Comparison of ENCODE assay signal across 13 cellular contexts in genomic region chr7:112009081-112009480, GRCh38.
DNase-seq lines count a peak whose midpoint lies in the region; ATAC-seq and TF ChIP-seq lines count a peak whose summit lies in the region.
"Had no signal": no experiment of that assay in that cellular context is flagged by ENCODE, and none has a peak within 500 bp of the region (broad histone marks: within the 10 kb centered on the region; RNA-seq: fewer than 3 reads in every experiment).

No MANE protein-coding gene starts in this region.

- TF ChIP-seq CTCF in PC-3 (conservative IDR thresholded peaks at IDR 0.05; ENCODE audit: low read depth, low read length) = no peak

- H3K9me3 ChIP-seq in PC-3 (ENCODE audit: low read length) = no peaks in the 10 kb centered on the region
- H3K9me3 ChIP-seq: body of pancreas, heart right ventricle, neutrophil had no signal

- no peaks in the 10 kb centered on the region for H3K36me3 ChIP-seq in PC-3 (ENCODE audit: low read depth, low read length)
- H3K36me3 ChIP-seq: heart right ventricle, neutrophil had no signal

- peaks cover 32% of the 10 kb centered on the region; the same call in 1 of the 2 replicates for H3K79me2 ChIP-seq in PC-3 (ENCODE audit: low read length)

- no peaks in the 10 kb centered on the region for H4K20me1 ChIP-seq in PC-3 (ENCODE audit: low read length)

- no TSS peak for BruUV-seq in PC-3 (replicated peaks; lab: Mats Ljungman, UMichigan)

- no peaks in the 10 kb centered on the region for H3K27me3 ChIP-seq in PC-3 (ENCODE audit: low read length)
- H3K27me3 ChIP-seq: body of pancreas, heart right ventricle, neutrophil had no signal

- H3K4me3 ChIP-seq in PC-3 (ENCODE audit: low read length) = no peak overlapping the region
- H3K4me3 ChIP-seq: body of pancreas, heart right ventricle had no signal

- peak overlapping the region; percentile 65 for H3K27ac ChIP-seq in PC-3 (ENCODE audit: low read length)
- H3K27ac ChIP-seq: body of pancreas, neutrophil had no signal

- no peak overlapping the region for H3K9ac ChIP-seq in PC-3 (ENCODE audit: low read length)

- no peaks in the 10 kb centered on the region for H3K9me2 ChIP-seq in PC-3 (replicated peaks; ENCODE audit: low read length)

- CTCF ChIA-PET in PC-3 (lab: Charles Lee) = interaction anchor here (0.6 kb wide), 2 partner anchors 25 to 144 kb away, joined by 3 to 4 read pairs; no protein-coding TSS in a partner anchor

- intact Hi-C loops in PC-3 (cut with micrococcal nuclease) = loop anchor here (2.0 kb wide), 1 partner anchor 198 kb away; the partner anchor contains the start of genes DOCK4 and ZNF277

- H2AFZ ChIP-seq in PC-3 (ENCODE audit: low read length) = no peak overlapping the region

- no peaks in the 10 kb centered on the region for H3F3A ChIP-seq in PC-3 (ENCODE audit: low read length, unreplicated experiment)

- POLR2A ChIA-PET in PC-3 (lab: Charles Lee; ENCODE audit: unreplicated experiment) = interaction anchor here (0.6 kb wide), 2 partner anchors 70 to 88 kb away, joined by 3 to 4 read pairs; no protein-coding TSS in a partner anchor

- DNase-seq in EL (peak; percentile 44), HCEC 1CT (peak; percentile 79), PC-3 (peak; percentile 77), fibroblast of the conjunctiva (ENCODE audit: low read depth) (peak; percentile 13), amygdala (lab: John Stamatoyannopoulos, UW) (no peak), NCI-H1092 treated with DMSO at 0.1 percent for 48 hours (lab: John Stamatoyannopoulos, UW) (no peak), GM19238 (ENCODE audit: insufficient read length, low spot score) (no peak), OCI-M1 (lab: John Stamatoyannopoulos, UW) (no peak)
- DNase-seq: activated B cell treated with CpG ODN at 0.5 μM for 24 hours, body of pancreas, Calu3, heart right ventricle had no signal

- peak; percentile 82 for ATAC-seq in PC-3
- ATAC-seq: body of pancreas had no signal

- H3K4me1 ChIP-seq in PC-3 (ENCODE audit: insufficient read depth, low read length) = peaks cover 32% of the 10 kb centered on the region
- H3K4me1 ChIP-seq: body of pancreas had no signal

- no peak overlapping the region for H3K4me2 ChIP-seq in PC-3 (ENCODE audit: low read length)

Comparison
In these comparisons a context has a peak if more than half of its experiments do, and no peak if none do; other contexts are left out.
1. DNase-seq: peak in EL (single experiment), HCEC 1CT (single experiment), PC-3 (single experiment) and fibroblast of the conjunctiva (single experiment); none in amygdala (0 of 56), NCI-H1092 treated with DMSO at 0.1 percent for 48 hours (single experiment), GM19238 (single experiment) and OCI-M1 (single experiment).